Comparison of ENCODE assay signal across 2 cellular contexts in genomic region chr6:12158686-12159415, GRCh38.
TF ChIP-seq lines count a peak whose summit lies in the region.

No MANE protein-coding gene starts in this region.

TF ChIP-seq in HCT116, 20 proteins besides CTCF, POLR2A, EP300 and RAD21:
- TF ChIP-seq ZFX (IDR thresholded peaks at IDR 0.05) = no peak
- no peak for TF ChIP-seq FOSL1 (IDR thresholded peaks at IDR 0.05; ENCODE audit: low read depth)
- no peak for TF ChIP-seq EGR1 (IDR thresholded peaks at IDR 0.05; ENCODE audit: low read depth)
- no peak for TF ChIP-seq REST (IDR thresholded peaks at IDR 0.05; ENCODE audit: low read depth)
- no peak for TF ChIP-seq ATF3 (IDR thresholded peaks at IDR 0.05)
- no peak for TF ChIP-seq POLR2AphosphoS5 (IDR thresholded peaks at IDR 0.05; ENCODE audit: low read depth, low read length)

TF ChIP-seq in GM12878, 131 proteins besides CTCF, POLR2A, EP300 and RAD21:
- TF ChIP-seq PML (IDR thresholded peaks at IDR 0.05; ENCODE audit: low read length) (no peak), MXI1 (IDR thresholded peaks at IDR 0.05; ENCODE audit: low read depth, low read length) (no peak), HSF1 (IDR thresholded peaks at IDR 0.05; ENCODE audit: low read depth, low read length) (no peak), SMC3 (IDR thresholded peaks at IDR 0.05; ENCODE audit: borderline replicate concordance, low read length) (no peak), CBX5 (IDR thresholded peaks at IDR 0.05; ENCODE audit: low read depth) (no peak), CHD4 (IDR thresholded peaks at IDR 0.05) (no peak), HDAC2 (IDR thresholded peaks at IDR 0.05) (no peak), SIN3A (IDR thresholded peaks at IDR 0.05; ENCODE audit: low read depth, low read length) (no peak), DPF2 (IDR thresholded peaks at IDR 0.05) (no peak), BMI1 (IDR thresholded peaks at IDR 0.05; ENCODE audit: borderline replicate concordance) (no peak), USF1 (IDR thresholded peaks at IDR 0.05; ENCODE audit: borderline replicate concordance, extremely low read length, insufficient read depth, low read depth, low read length) (no peak)
- TF ChIP-seq, protein P1, sequence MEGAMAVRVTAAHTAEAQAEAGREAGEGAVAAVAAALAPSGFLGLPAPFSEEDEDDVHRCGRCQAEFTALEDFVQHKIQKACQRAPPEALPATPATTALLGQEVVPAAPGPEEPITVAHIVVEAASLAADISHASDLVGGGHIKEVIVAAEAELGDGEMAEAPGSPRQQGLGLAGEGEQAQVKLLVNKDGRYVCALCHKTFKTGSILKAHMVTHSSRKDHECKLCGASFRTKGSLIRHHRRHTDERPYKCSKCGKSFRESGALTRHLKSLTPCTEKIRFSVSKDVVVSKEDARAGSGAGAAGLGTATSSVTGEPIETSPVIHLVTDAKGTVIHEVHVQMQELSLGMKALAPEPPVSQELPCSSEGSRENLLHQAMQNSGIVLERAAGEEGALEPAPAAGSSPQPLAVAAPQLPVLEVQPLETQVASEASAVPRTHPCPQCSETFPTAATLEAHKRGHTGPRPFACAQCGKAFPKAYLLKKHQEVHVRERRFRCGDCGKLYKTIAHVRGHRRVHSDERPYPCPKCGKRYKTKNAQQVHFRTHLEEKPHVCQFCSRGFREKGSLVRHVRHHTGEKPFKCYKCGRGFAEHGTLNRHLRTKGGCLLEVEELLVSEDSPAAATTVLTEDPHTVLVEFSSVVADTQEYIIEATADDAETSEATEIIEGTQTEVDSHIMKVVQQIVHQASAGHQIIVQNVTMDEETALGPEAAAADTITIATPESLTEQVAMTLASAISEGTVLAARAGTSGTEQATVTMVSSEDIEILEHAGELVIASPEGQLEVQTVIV (IDR thresholded peaks at IDR 0.05; ENCODE audit: borderline replicate concordance, partially characterized antibody) = no peak
